12 cellular contexts compared by ENCODE assay signal in the genomic region with DNA sequence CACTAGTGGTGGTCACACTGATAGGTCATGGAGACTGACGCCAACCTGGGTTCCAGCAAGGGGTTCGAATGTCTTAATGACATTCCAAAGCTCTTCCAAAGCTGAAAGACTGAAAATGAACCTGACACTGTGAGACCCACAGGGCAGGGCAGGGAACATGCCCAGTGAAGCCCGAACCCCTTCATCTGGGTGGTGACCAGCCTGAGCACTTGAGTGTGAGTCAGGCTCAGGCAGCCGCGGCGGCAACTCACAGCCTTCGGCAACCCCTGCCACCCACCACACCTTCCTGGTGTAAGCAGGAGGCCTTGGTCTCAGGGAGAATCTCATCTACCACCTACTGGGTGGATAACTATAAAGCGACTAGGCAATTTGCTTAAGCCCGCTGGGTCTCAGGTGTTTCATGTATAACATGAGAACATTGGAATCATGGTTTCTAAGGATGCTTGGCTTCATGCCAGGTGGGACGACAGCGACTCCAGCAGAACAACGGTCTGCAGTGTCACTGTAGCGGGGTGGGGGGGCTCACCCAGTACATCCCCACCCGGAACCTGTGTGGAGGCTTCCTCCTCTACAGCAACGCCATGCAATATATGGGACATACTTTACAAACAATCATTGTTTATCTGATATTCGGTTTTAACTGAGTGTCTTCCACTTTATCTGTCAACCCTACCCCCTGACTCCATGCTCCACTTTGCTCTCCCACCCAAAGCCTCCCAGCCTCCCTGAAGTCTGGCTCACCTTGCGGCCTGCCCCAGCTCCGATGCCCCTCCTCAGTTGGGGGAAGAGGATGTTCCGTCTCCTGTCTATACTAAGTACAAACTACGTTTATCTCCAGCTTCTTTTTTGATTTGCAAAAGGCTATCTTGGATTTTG.
DNase-seq lines count a peak whose midpoint lies in the region; ATAC-seq and TF ChIP-seq lines count a peak whose summit lies in the region.
"Had no signal": no experiment of that assay in that cellular context is flagged by ENCODE, and none has a peak within 500 bp of the region (broad histone marks: within the 10 kb centered on the region; RNA-seq: fewer than 3 reads in every experiment).

No MANE protein-coding gene starts in this region.

- TF ChIP-seq CTCF in lower leg skin (IDR thresholded peaks at IDR 0.05) (no peak), tibial artery (IDR thresholded peaks at IDR 0.05) (no peak)

- no peaks in the 10 kb centered on the region for H3K27me3 Mint-ChIP-seq in activated T-cell treated with anti-CD3 and anti-CD28 coated beads, Interleukin-2, amount 50 U/mL, for 4 hours (ENCODE audit: low read depth)
- H3K27me3 Mint-ChIP-seq: memory B cell had no signal

- no peak for TF ChIP-seq POLR2A in lower leg skin (IDR thresholded peaks at IDR 0.05)

- no peaks in the 10 kb centered on the region for H3K27me3 ChIP-seq in tibial artery

- intact Hi-C loops in lower leg skin (cut with DNase I; ENCODE audit: low total_unique reads): no loop called here
- intact Hi-C loops in tibial artery (cut with DNase I; ENCODE audit: low total_unique reads): no loop called here

- H3K4me3 Mint-ChIP-seq in activated T-cell treated with anti-CD3 and anti-CD28 coated beads, Interleukin-2, amount 50 U/mL, for 4 hours: no peak overlapping the region
- H3K4me3 Mint-ChIP-seq: memory B cell had no signal

- peaks cover 4 to 75% (median 51%) of the 10 kb centered on the region in 4 donors for H3K4me1 ChIP-seq in tibial artery

- ATAC-seq in activated T-cell treated with anti-CD3 and anti-CD28 coated beads, Interleukin-2, amount 50 U/mL, for 4 hours: no peak
- ATAC-seq: PC-3 had no signal

- no peak overlapping the region for H3K4me3 ChIP-seq in lower leg skin (ENCODE audit: low read depth, poor library complexity, severe bottlenecking)
- no peak overlapping the region for H3K4me3 ChIP-seq in tibial artery

- no peaks in the 10 kb centered on the region for H3K9me3 ChIP-seq in tibial artery

- H3K36me3 Mint-ChIP-seq in activated T-cell treated with anti-CD3 and anti-CD28 coated beads, Interleukin-2, amount 50 U/mL, for 4 hours (ENCODE audit: insufficient read depth): no peaks in the 10 kb centered on the region
- H3K36me3 Mint-ChIP-seq: memory B cell had no signal

- 80 to 81% methylated on average over 20 of the region's 20 CpGs for whole genome bisulfite sequencing in lower leg skin, 2 donors

- peak; percentile 13 for DNase-seq in activated T-cell treated with anti-CD3 and anti-CD28 coated beads, Interleukin-2, amount 50 U/mL, for 1 hour
- DNase-seq in activated T-cell treated with anti-CD3 and anti-CD28 coated beads, Interleukin-2, amount 50 U/mL, for 4 hours: no peak
- DNase-seq in NCI-H69 (lab: John Stamatoyannopoulos, UW) (peak; percentile 90), lower leg skin (ENCODE audit: low spot score in 2 of 2) (peak; percentile 21 to 86), tibial artery (peak in 1 of 2 donors; percentile 59), putamen (ENCODE audit: low spot score) (no peak), AG08396 (ENCODE audit: low spot score) (no peak), DMS153 treated with DMSO at 0.1 percent for 48 hours (lab: John Stamatoyannopoulos, UW; ENCODE audit: unreplicated experiment) (no peak)
- DNase-seq: C1 segment of cervical spinal cord, cortex of kidney, PC-3 had no signal

- peaks cover 56% of the 10 kb centered on the region for H3K4me1 Mint-ChIP-seq in activated T-cell treated with anti-CD3 and anti-CD28 coated beads, Interleukin-2, amount 50 U/mL, for 4 hours (ENCODE audit: low read depth)

- H3K36me3 ChIP-seq in tibial artery: no peaks in the 10 kb centered on the region

- no peaks in the 10 kb centered on the region for H3K9me3 Mint-ChIP-seq in activated T-cell treated with anti-CD3 and anti-CD28 coated beads, Interleukin-2, amount 50 U/mL, for 4 hours
- H3K9me3 Mint-ChIP-seq: memory B cell had no signal

- peak overlapping the region; percentile 66 to 70 for H3K27ac ChIP-seq in tibial artery

Comparison
In these comparisons a context has a peak if more than half of its experiments do, and no peak if none do; other contexts are left out.
1. DNase-seq: peak in activated T-cell treated with anti-CD3 and anti-CD28 coated beads, Interleukin-2, amount 50 U/mL, for 1 hour (single experiment), NCI-H69 (single experiment) and lower leg skin (2 of 2); none in activated T-cell treated with anti-CD3 and anti-CD28 coated beads, Interleukin-2, amount 50 U/mL, for 4 hours (single experiment), putamen (single experiment), AG08396 (single experiment) and DMS153 treated with DMSO at 0.1 percent for 48 hours (single experiment).